In the genomic region with DNA sequence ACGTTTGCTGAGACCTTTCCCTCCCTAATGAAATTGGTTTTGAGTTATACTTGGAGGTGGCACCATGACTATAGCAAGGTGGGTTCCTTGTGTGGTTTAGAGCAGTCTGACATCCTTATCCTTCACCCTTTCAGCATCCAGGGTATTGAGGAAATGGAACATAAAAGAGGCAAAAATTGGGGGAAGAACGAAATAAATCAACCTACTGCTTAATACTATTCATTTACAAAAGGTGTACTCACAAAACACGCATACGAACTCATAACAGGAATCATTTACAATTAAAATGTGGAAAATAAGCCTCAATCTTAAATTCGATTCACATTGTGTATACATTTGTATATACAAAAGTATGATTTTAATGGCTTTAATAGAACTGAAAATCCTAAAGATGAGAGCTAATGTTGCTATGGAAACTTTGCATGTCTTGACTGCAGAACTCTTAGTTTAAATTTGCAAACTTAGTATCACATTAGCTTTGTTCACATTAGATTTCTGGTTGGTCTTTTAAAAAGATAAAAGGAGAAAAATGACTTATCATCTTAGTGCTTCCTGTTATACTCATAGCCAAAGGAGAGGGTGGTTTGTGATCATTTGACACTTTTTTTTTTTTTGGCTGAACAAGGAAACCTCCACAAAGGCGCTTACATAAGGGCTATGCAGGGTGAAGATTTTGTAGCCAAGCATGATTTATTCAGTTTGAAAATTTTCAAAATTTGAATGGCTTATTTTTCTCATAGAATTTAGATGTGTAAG, we compare ENCODE assay signal across 1 cellular context.
TF ChIP-seq lines count a peak whose summit lies in the region.

No MANE protein-coding gene starts in this region.

TF ChIP-seq in GM12878, 131 proteins besides CTCF, POLR2A, EP300 and RAD21 (continued from another document):
- TF ChIP-seq, protein P1, sequence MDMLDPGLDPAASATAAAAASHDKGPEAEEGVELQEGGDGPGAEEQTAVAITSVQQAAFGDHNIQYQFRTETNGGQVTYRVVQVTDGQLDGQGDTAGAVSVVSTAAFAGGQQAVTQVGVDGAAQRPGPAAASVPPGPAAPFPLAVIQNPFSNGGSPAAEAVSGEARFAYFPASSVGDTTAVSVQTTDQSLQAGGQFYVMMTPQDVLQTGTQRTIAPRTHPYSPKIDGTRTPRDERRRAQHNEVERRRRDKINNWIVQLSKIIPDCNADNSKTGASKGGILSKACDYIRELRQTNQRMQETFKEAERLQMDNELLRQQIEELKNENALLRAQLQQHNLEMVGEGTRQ (IDR thresholded peaks at IDR 0.05; ENCODE audit: borderline replicate concordance, low read depth, low read length): no peak
- TF ChIP-seq TCF7 (IDR thresholded peaks at IDR 0.05; ENCODE audit: borderline replicate concordance) (peak; percentile 82; the same call in 1 of the 2 replicates), CREM (IDR thresholded peaks at IDR 0.05; ENCODE audit: low read depth) (0 out of 2 replicates have a peak, but pooled peaks have one; percentile 11), ZNF384 (IDR thresholded peaks at IDR 0.05; ENCODE audit: borderline replicate concordance, low read depth, low read length) (peak; percentile 83), RB1 (IDR thresholded peaks at IDR 0.05; ENCODE audit: borderline replicate concordance) (no peak), ZBED1 (IDR thresholded peaks at IDR 0.05; ENCODE audit: borderline replicate concordance) (no peak), FOXM1 (IDR thresholded peaks at IDR 0.05; ENCODE audit: low read depth, low read length) (no peak), GABPA (IDR thresholded peaks at IDR 0.05; ENCODE audit: low read depth) (0 out of 2 replicates have a peak, but pooled peaks have one; percentile 14)
- TF ChIP-seq, protein P2, sequence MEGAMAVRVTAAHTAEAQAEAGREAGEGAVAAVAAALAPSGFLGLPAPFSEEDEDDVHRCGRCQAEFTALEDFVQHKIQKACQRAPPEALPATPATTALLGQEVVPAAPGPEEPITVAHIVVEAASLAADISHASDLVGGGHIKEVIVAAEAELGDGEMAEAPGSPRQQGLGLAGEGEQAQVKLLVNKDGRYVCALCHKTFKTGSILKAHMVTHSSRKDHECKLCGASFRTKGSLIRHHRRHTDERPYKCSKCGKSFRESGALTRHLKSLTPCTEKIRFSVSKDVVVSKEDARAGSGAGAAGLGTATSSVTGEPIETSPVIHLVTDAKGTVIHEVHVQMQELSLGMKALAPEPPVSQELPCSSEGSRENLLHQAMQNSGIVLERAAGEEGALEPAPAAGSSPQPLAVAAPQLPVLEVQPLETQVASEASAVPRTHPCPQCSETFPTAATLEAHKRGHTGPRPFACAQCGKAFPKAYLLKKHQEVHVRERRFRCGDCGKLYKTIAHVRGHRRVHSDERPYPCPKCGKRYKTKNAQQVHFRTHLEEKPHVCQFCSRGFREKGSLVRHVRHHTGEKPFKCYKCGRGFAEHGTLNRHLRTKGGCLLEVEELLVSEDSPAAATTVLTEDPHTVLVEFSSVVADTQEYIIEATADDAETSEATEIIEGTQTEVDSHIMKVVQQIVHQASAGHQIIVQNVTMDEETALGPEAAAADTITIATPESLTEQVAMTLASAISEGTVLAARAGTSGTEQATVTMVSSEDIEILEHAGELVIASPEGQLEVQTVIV (IDR thresholded peaks at IDR 0.05; ENCODE audit: borderline replicate concordance, partially characterized antibody): no peak
- TF ChIP-seq, protein P3, sequence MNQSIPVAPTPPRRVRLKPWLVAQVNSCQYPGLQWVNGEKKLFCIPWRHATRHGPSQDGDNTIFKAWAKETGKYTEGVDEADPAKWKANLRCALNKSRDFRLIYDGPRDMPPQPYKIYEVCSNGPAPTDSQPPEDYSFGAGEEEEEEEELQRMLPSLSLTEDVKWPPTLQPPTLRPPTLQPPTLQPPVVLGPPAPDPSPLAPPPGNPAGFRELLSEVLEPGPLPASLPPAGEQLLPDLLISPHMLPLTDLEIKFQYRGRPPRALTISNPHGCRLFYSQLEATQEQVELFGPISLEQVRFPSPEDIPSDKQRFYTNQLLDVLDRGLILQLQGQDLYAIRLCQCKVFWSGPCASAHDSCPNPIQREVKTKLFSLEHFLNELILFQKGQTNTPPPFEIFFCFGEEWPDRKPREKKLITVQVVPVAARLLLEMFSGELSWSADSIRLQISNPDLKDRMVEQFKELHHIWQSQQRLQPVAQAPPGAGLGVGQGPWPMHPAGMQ (IDR thresholded peaks at IDR 0.05; ENCODE audit: borderline replicate concordance): no peak
